8 cellular contexts compared by ENCODE assay signal in genomic region chr9:37120840-37121335, GRCh38. TPM values are rescaled to one million over a fixed set of nuclear protein-coding genes. Genes with fewer than 3 reads are reported as not detected.
DNase-seq lines count a peak whose midpoint lies in the region; ATAC-seq and TF ChIP-seq lines count a peak whose summit lies in the region.
"Not testable (repeated sequence)": the region's sequence is repeated elsewhere in the genome, so short reads cannot be mapped to it uniquely, and the experiment has no call there.

No MANE protein-coding gene starts in this region.

- POLR2A ChIA-PET in activated CD4-positive, alpha-beta memory T cell treated with anti-CD3 and anti-CD28 coated beads, Interleukin-2, amount 10 ng/mL, durations not matched to agents 7 days and 5 days (lab: Charles Lee), result interaction anchor here (0.6 to 4.0 kb wide), 31 partner anchors 8 to 471 kb away, joined by 3 to 59 read pairs (median 6); partner anchors contain the start of gene TOMM5

- not testable (repeated sequence) for H3K27me3 Mint-ChIP-seq in activated CD4-positive, alpha-beta memory T cell treated with anti-CD3 and anti-CD28 coated beads, Interleukin-2, amount 10 ng/mL, durations not matched to agents 7 days and 5 days; effector memory CD8-positive, alpha-beta T cell

- H3K9me3 ChIP-seq in left lung, result not testable (repeated sequence)

- H3K4me1 Mint-ChIP-seq in activated CD4-positive, alpha-beta memory T cell treated with anti-CD3 and anti-CD28 coated beads, Interleukin-2, amount 10 ng/mL, durations not matched to agents 7 days and 5 days, result peaks cover 30% of the 10 kb centered on the region
- H3K4me1 Mint-ChIP-seq in effector memory CD8-positive, alpha-beta T cell (ENCODE audit: low read depth in 2 of 2), result peaks cover 16 to 26% of the 10 kb centered on the region in 2 donors

- H3K36me3 Mint-ChIP-seq in activated CD4-positive, alpha-beta memory T cell treated with anti-CD3 and anti-CD28 coated beads, Interleukin-2, amount 10 ng/mL, durations not matched to agents 7 days and 5 days (ENCODE audit: low read depth), result peaks cover 17% of the 10 kb centered on the region
- H3K36me3 Mint-ChIP-seq in effector memory CD8-positive, alpha-beta T cell (ENCODE audit: insufficient read depth), result peaks cover 24% of the 10 kb centered on the region

- H3K27me3 ChIP-seq in left lung, result not testable (repeated sequence)

- H3K4me3 Mint-ChIP-seq in activated CD4-positive, alpha-beta memory T cell treated with anti-CD3 and anti-CD28 coated beads, Interleukin-2, amount 10 ng/mL, durations not matched to agents 7 days and 5 days, result peak overlapping the region; percentile 98
- H3K4me3 Mint-ChIP-seq in effector memory CD8-positive, alpha-beta T cell, result peak overlapping the region; percentile 87 to 89

- H3K36me3 ChIP-seq in left lung, result not testable (repeated sequence)

- not testable (repeated sequence) for TF ChIP-seq CTCF in left lung (IDR thresholded peaks at IDR 0.05)

- H3K4me3 ChIP-seq in left lung (peak overlapping the region; percentile 82 to 83), skeletal muscle cell (ENCODE audit: low read depth, low read length) (peak overlapping the region; percentile 83)

- ATAC-seq in GM19043 (IDR thresholded peaks at IDR 0.05; ENCODE audit: low read depth, unreplicated experiment) (peak; percentile 10), HG02870 (IDR thresholded peaks at IDR 0.05; ENCODE audit: unreplicated experiment) (peak; percentile 20), left lung (peak; percentile 49)
- peak; percentile 15 for ATAC-seq in effector memory CD8-positive, alpha-beta T cell (replicated peaks)

- peak overlapping the region; percentile 94 for H3K27ac Mint-ChIP-seq in activated CD4-positive, alpha-beta memory T cell treated with anti-CD3 and anti-CD28 coated beads, Interleukin-2, amount 10 ng/mL, durations not matched to agents 7 days and 5 days
- peak overlapping the region; percentile 95 to 98 for H3K27ac Mint-ChIP-seq in effector memory CD8-positive, alpha-beta T cell

- peak; percentile 3 for DNase-seq in AG08395 (ENCODE audit: low spot score)
- peak; percentile 50 for DNase-seq in M059J (ENCODE audit: low read depth)
- not testable (repeated sequence) for DNase-seq in activated CD4-positive, alpha-beta memory T cell treated with anti-CD3 and anti-CD28 coated beads, Interleukin-2, amount 10 ng/mL, durations not matched to agents 7 days and 5 days; effector memory CD8-positive, alpha-beta T cell; left lung; skeletal muscle cell (ENCODE audit: low read depth)

- peaks cover 3 to 26% of the 10 kb centered on the region in 2 donors for H3K4me1 ChIP-seq in left lung

- intact Hi-C loops in left lung (cut with DNase I), result not testable (repeated sequence)

- CTCF ChIA-PET in activated CD4-positive, alpha-beta memory T cell treated with anti-CD3 and anti-CD28 coated beads, Interleukin-2, amount 10 ng/mL, durations not matched to agents 7 days and 5 days (lab: Charles Lee), result interaction anchor here (0.8 to 1.9 kb wide), 6 partner anchors 26 to 248 kb away, joined by 3 to 6 read pairs (median 4); no protein-coding TSS in a partner anchor

- H3K27ac ChIP-seq in left lung, result peak overlapping the region; percentile 90 to 95

- H3K9me3 Mint-ChIP-seq in activated CD4-positive, alpha-beta memory T cell treated with anti-CD3 and anti-CD28 coated beads, Interleukin-2, amount 10 ng/mL, durations not matched to agents 7 days and 5 days; effector memory CD8-positive, alpha-beta T cell: not testable (repeated sequence)

RNA-seq across cellular contexts. Expression of gene ZCCHC7, which starts 0.5 kb away (rescaled TPM):
- 7.6 and 16.0 TPM in 2 replicates for total RNA-seq in M059J (2014; rRNA removed; shearing (Covaris generic))
- 10 to 100 TPM; 20.9 to 21.9 TPM for total RNA-seq in activated CD4-positive, alpha-beta memory T cell treated with anti-CD3 and anti-CD28 coated beads, Interleukin-2, amount 10 ng/mL, durations not matched to agents 7 days and 5 days
- total RNA-seq in left lung, result 10 to 100 TPM; 16.0 to 18.6 TPM
